Comparison of ENCODE assay signal across 2 cellular contexts in the genomic region with DNA sequence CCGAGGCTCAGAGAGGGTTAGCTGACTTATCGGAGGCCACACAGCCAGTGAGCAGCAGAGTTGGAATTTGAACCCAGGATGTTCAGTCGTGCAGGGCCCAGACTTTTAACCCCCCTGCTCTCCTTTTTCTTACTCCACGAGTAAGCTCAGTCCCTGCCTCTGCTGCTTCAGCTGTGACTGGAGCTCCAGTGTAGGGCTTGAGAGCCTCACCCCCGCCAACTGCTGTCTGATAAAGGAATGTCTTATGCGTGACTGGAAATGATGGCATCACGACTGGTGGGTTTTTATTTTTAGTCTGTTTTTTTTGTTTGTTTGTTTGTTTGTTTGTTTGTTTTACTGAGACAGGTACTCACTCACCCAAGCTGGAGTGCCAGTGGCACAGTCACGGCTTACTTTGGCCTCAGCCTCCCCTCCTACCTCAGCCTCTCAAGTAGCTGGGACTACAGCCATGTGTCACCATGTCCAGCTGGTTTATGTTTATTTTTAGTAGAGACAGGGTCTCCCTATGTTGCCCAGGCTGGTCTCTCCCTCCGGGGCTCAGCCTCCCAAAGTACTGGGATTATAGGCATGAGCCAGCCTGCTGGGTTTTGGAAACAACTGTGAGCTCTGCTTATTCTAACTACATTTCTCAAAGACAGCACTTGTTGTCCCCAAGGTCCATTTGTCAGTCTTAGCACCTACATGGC.
TF ChIP-seq lines count a peak whose summit lies in the region.

No MANE protein-coding gene starts in this region.

TF ChIP-seq in IMR-90, 13 proteins besides CTCF, POLR2A, EP300 and RAD21:
- TF ChIP-seq MAZ (IDR thresholded peaks at IDR 0.05; ENCODE audit: borderline replicate concordance, low read depth, low read length) (no peak), USF2 (IDR thresholded peaks at IDR 0.05; ENCODE audit: low read depth, low read length) (no peak), MAFK (IDR thresholded peaks at IDR 0.05; ENCODE audit: low read depth, low read length) (no peak), RFX5 (IDR thresholded peaks at IDR 0.05; ENCODE audit: low read depth, low read length) (no peak), CEBPB (IDR thresholded peaks at IDR 0.05; ENCODE audit: low read depth, low read length) (no peak), MXI1 (IDR thresholded peaks at IDR 0.05; ENCODE audit: borderline replicate concordance, low read depth, low read length) (no peak), SMC3 (IDR thresholded peaks at IDR 0.05; ENCODE audit: low read depth, low read length) (no peak), RCOR1 (IDR thresholded peaks at IDR 0.05; ENCODE audit: insufficient replicate concordance, low read length) (no peak), FOS (IDR thresholded peaks at IDR 0.05; ENCODE audit: low read depth, low read length) (no peak), BHLHE40 (IDR thresholded peaks at IDR 0.05; ENCODE audit: low read depth, low read length) (no peak), CHD1 (IDR thresholded peaks at IDR 0.05; ENCODE audit: low read depth, low read length) (no peak), NFE2L2 (IDR thresholded peaks at IDR 0.05; ENCODE audit: low read depth, low read length) (no peak)
- TF ChIP-seq, protein P1, sequence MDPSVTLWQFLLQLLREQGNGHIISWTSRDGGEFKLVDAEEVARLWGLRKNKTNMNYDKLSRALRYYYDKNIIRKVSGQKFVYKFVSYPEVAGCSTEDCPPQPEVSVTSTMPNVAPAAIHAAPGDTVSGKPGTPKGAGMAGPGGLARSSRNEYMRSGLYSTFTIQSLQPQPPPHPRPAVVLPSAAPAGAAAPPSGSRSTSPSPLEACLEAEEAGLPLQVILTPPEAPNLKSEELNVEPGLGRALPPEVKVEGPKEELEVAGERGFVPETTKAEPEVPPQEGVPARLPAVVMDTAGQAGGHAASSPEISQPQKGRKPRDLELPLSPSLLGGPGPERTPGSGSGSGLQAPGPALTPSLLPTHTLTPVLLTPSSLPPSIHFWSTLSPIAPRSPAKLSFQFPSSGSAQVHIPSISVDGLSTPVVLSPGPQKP (IDR thresholded peaks at IDR 0.05; ENCODE audit: borderline replicate concordance, low read depth, low read length) = no peak

TF ChIP-seq in K562, 482 proteins besides CTCF, POLR2A, EP300 and RAD21:
- TF ChIP-seq, protein P2, sequence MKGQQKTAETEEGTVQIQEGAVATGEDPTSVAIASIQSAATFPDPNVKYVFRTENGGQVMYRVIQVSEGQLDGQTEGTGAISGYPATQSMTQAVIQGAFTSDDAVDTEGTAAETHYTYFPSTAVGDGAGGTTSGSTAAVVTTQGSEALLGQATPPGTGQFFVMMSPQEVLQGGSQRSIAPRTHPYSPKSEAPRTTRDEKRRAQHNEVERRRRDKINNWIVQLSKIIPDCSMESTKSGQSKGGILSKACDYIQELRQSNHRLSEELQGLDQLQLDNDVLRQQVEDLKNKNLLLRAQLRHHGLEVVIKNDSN (CRISPR knock-in tag; IDR thresholded peaks at IDR 0.05) = no peak
- TF ChIP-seq, protein P3, sequence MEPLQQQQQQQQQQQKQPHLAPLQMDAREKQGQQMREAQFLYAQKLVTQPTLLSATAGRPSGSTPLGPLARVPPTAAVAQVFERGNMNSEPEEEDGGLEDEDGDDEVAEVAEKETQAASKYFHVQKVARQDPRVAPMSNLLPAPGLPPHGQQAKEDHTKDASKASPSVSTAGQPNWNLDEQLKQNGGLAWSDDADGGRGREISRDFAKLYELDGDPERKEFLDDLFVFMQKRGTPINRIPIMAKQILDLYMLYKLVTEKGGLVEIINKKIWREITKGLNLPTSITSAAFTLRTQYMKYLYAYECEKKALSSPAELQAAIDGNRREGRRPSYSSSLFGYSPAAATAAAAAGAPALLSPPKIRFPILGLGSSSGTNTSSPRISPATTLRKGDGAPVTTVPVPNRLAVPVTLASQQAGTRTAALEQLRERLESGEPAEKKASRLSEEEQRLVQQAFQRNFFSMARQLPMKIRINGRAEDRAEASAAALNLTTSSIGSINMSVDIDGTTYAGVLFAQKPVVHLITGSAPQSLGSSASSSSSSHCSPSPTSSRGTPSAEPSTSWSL (CRISPR knock-in tag; IDR thresholded peaks at IDR 0.05; ENCODE audit: borderline replicate concordance) = no peak
- TF ChIP-seq ZNF239 (CRISPR knock-in tag; IDR thresholded peaks at IDR 0.05) (no peak), NR2C2 (CRISPR knock-in tag; IDR thresholded peaks at IDR 0.05) (no peak), NR2C2 (tag; IDR thresholded peaks at IDR 0.05) (no peak), CLOCK (CRISPR knock-in tag; IDR thresholded peaks at IDR 0.05; ENCODE audit: borderline replicate concordance) (no peak), TFAM (CRISPR knock-in tag; conservative IDR thresholded peaks at IDR 0.05) (no peak), STAG1 (CRISPR knock-in tag; IDR thresholded peaks at IDR 0.05; ENCODE audit: borderline replicate concordance) (no peak), RBM17 (IDR thresholded peaks at IDR 0.05; ENCODE audit: borderline replicate concordance, low read depth, low read length) (no peak), NCOA4 (IDR thresholded peaks at IDR 0.05; ENCODE audit: partially characterized antibody) (no peak), ZNF121 (CRISPR knock-in tag; conservative IDR thresholded peaks at IDR 0.05) (no peak), ZNF224 (CRISPR knock-in tag; IDR thresholded peaks at IDR 0.05) (no peak)
